In the genomic region with DNA sequence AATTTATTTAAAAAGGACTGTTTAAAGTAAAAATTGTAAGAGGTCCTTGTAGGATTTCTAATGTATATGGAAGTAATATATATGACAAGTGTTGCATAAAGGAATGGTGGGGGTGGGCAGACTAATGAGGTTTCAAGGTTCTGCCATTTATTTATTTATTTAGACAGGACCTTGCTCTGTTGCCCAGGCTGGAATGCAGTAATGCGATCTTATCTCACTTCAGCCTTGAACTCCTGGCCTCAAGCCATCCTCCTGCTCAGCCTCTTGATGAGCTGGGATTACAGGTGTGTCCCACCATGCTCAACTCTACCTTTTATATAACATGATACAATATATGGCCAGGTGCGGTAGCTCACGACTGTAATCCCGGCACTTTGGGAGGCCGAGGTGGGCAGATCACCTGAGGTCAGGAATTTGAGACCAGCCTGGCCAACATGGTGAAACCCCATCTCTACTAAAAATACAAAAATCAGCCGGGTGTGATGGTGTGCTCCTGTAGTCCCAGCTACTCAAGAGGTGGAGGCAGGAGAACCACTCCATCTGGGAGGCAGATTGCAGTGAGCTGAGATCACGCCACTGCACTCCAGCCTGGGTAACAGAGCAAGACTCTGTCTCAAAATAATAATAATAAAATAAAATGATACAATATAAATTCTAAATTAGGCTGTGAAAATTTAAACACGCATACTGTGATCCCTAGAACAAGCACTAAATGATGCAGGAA, we compare ENCODE assay signal across 1 cellular context.
TF ChIP-seq lines count a peak whose summit lies in the region.

No MANE protein-coding gene starts in this region.

TF ChIP-seq in HepG2, 621 proteins besides CTCF, POLR2A, EP300 and RAD21 (continued from another document and continues in another):
- no peak for TF ChIP-seq TRAFD1 (CRISPR knock-in tag; IDR thresholded peaks at IDR 0.05; ENCODE audit: borderline replicate concordance)
- TF ChIP-seq, protein P1, sequence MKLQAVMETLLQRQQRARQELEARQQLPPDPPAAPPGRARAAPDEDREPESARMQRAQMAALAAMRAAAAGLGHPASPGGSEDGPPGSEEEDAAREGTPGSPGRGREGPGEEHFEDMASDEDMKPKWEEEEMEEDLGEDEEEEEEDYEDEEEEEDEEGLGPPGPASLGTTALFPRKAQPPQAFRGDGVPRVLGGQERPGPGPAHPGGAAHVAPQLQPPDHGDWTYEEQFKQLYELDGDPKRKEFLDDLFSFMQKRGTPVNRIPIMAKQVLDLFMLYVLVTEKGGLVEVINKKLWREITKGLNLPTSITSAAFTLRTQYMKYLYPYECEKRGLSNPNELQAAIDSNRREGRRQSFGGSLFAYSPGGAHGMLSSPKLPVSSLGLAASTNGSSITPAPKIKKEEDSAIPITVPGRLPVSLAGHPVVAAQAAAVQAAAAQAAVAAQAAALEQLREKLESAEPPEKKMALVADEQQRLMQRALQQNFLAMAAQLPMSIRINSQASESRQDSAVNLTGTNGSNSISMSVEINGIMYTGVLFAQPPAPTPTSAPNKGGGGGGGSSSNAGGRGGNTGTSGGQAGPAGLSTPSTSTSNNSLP (IDR thresholded peaks at IDR 0.05; ENCODE audit: low read depth, low read length) = peak; percentile 86
- peak; percentile 87 for TF ChIP-seq SALL1 (CRISPR knock-in tag; IDR thresholded peaks at IDR 0.05)
- TF ChIP-seq, protein P2, sequence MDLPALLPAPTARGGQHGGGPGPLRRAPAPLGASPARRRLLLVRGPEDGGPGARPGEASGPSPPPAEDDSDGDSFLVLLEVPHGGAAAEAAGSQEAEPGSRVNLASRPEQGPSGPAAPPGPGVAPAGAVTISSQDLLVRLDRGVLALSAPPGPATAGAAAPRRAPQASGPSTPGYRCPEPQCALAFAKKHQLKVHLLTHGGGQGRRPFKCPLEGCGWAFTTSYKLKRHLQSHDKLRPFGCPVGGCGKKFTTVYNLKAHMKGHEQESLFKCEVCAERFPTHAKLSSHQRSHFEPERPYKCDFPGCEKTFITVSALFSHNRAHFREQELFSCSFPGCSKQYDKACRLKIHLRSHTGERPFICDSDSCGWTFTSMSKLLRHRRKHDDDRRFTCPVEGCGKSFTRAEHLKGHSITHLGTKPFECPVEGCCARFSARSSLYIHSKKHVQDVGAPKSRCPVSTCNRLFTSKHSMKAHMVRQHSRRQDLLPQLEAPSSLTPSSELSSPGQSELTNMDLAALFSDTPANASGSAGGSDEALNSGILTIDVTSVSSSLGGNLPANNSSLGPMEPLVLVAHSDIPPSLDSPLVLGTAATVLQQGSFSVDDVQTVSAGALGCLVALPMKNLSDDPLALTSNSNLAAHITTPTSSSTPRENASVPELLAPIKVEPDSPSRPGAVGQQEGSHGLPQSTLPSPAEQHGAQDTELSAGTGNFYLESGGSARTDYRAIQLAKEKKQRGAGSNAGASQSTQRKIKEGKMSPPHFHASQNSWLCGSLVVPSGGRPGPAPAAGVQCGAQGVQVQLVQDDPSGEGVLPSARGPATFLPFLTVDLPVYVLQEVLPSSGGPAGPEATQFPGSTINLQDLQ (CRISPR knock-in tag; IDR thresholded peaks at IDR 0.05) = no peak
- peak; percentile 75; the same call in 1 of the 2 replicates for TF ChIP-seq NFIC (IDR thresholded peaks at IDR 0.05; ENCODE audit: low read length)
- peak; percentile 97 for TF ChIP-seq ARID5B (CRISPR knock-in tag; IDR thresholded peaks at IDR 0.05)
- no peak for TF ChIP-seq TEAD2 (CRISPR knock-in tag; IDR thresholded peaks at IDR 0.05)
- TF ChIP-seq ZSCAN21 (CRISPR knock-in tag; IDR thresholded peaks at IDR 0.05; ENCODE audit: borderline replicate concordance) = no peak
- TF ChIP-seq, protein P3, sequence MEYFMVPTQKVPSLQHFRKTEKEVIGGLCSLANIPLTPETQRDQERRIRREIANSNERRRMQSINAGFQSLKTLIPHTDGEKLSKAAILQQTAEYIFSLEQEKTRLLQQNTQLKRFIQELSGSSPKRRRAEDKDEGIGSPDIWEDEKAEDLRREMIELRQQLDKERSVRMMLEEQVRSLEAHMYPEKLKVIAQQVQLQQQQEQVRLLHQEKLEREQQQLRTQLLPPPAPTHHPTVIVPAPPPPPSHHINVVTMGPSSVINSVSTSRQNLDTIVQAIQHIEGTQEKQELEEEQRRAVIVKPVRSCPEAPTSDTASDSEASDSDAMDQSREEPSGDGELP (IDR thresholded peaks at IDR 0.05; ENCODE audit: borderline replicate concordance, low read depth) = no peak
- no peak for TF ChIP-seq ZNF549 (CRISPR knock-in tag; IDR thresholded peaks at IDR 0.05)
- no peak for TF ChIP-seq NFKB2 (CRISPR knock-in tag; IDR thresholded peaks at IDR 0.05; ENCODE audit: borderline replicate concordance)
- no peak for TF ChIP-seq SRSF4 (IDR thresholded peaks at IDR 0.05; ENCODE audit: low read depth, low read length, poor library complexity, severe bottlenecking)
- TF ChIP-seq JDP2 (CRISPR knock-in tag; IDR thresholded peaks at IDR 0.05; ENCODE audit: borderline replicate concordance) = no peak
- TF ChIP-seq, protein P4, sequence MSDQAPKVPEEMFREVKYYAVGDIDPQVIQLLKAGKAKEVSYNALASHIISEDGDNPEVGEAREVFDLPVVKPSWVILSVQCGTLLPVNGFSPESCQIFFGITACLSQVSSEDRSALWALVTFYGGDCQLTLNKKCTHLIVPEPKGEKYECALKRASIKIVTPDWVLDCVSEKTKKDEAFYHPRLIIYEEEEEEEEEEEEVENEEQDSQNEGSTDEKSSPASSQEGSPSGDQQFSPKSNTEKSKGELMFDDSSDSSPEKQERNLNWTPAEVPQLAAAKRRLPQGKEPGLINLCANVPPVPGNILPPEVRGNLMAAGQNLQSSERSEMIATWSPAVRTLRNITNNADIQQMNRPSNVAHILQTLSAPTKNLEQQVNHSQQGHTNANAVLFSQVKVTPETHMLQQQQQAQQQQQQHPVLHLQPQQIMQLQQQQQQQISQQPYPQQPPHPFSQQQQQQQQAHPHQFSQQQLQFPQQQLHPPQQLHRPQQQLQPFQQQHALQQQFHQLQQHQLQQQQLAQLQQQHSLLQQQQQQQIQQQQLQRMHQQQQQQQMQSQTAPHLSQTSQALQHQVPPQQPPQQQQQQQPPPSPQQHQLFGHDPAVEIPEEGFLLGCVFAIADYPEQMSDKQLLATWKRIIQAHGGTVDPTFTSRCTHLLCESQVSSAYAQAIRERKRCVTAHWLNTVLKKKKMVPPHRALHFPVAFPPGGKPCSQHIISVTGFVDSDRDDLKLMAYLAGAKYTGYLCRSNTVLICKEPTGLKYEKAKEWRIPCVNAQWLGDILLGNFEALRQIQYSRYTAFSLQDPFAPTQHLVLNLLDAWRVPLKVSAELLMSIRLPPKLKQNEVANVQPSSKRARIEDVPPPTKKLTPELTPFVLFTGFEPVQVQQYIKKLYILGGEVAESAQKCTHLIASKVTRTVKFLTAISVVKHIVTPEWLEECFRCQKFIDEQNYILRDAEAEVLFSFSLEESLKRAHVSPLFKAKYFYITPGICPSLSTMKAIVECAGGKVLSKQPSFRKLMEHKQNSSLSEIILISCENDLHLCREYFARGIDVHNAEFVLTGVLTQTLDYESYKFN (CRISPR knock-in tag; conservative IDR thresholded peaks at IDR 0.05) = peak; percentile 98
- TF ChIP-seq ZNF296 (CRISPR knock-in tag; conservative IDR thresholded peaks at IDR 0.05) = no peak
- TF ChIP-seq ZNF703 (CRISPR knock-in tag; IDR thresholded peaks at IDR 0.05; ENCODE audit: borderline replicate concordance) = no peak
- TF ChIP-seq ZNF660 (CRISPR knock-in tag; IDR thresholded peaks at IDR 0.05; ENCODE audit: borderline replicate concordance, low read depth) = no peak
- TF ChIP-seq ZNF510 (CRISPR knock-in tag; IDR thresholded peaks at IDR 0.05; ENCODE audit: low read depth) = no peak
- TF ChIP-seq, protein P5, sequence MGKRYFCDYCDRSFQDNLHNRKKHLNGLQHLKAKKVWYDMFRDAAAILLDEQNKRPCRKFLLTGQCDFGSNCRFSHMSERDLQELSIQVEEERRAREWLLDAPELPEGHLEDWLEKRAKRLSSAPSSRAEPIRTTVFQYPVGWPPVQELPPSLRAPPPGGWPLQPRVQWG (CRISPR knock-in tag; IDR thresholded peaks at IDR 0.05; ENCODE audit: borderline replicate concordance, low read depth) = no peak
- TF ChIP-seq ZNF530 (CRISPR knock-in tag; IDR thresholded peaks at IDR 0.05; ENCODE audit: low read depth) = no peak
- no peak for TF ChIP-seq ZZZ3 (CRISPR knock-in tag; IDR thresholded peaks at IDR 0.05; ENCODE audit: borderline replicate concordance)
- peak; percentile 76 for TF ChIP-seq FOXA3 (CRISPR knock-in tag; IDR thresholded peaks at IDR 0.05)
- no peak for TF ChIP-seq NR1H2 (CRISPR knock-in tag; IDR thresholded peaks at IDR 0.05; ENCODE audit: borderline replicate concordance, low read depth)
- TF ChIP-seq, protein P6, sequence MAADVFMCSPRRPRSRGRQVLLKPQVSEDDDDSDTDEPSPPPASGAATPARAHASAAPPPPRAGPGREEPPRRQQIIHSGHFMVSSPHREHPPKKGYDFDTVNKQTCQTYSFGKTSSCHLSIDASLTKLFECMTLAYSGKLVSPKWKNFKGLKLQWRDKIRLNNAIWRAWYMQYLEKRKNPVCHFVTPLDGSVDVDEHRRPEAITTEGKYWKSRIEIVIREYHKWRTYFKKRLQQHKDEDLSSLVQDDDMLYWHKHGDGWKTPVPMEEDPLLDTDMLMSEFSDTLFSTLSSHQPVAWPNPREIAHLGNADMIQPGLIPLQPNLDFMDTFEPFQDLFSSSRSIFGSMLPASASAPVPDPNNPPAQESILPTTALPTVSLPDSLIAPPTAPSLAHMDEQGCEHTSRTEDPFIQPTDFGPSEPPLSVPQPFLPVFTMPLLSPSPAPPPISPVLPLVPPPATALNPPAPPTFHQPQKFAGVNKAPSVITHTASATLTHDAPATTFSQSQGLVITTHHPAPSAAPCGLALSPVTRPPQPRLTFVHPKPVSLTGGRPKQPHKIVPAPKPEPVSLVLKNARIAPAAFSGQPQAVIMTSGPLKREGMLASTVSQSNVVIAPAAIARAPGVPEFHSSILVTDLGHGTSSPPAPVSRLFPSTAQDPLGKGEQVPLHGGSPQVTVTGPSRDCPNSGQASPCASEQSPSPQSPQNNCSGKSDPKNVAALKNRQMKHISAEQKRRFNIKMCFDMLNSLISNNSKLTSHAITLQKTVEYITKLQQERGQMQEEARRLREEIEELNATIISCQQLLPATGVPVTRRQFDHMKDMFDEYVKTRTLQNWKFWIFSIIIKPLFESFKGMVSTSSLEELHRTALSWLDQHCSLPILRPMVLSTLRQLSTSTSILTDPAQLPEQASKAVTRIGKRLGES (CRISPR knock-in tag; IDR thresholded peaks at IDR 0.05; ENCODE audit: borderline replicate concordance) = no peak
- TF ChIP-seq ZBTB26 (CRISPR knock-in tag; IDR thresholded peaks at IDR 0.05; ENCODE audit: borderline replicate concordance) = no peak
- no peak for TF ChIP-seq MXD1 (CRISPR knock-in tag; IDR thresholded peaks at IDR 0.05)
- TF ChIP-seq THAP11 (CRISPR knock-in tag; IDR thresholded peaks at IDR 0.05) = peak; percentile 42; the same call in 1 of the 2 replicates
- TF ChIP-seq ATM (IDR thresholded peaks at IDR 0.05; ENCODE audit: borderline replicate concordance) = no peak; the same call in 1 of the 2 replicates
